14 cellular contexts compared by ENCODE assay signal in genomic region chr12:119198440-119198839, GRCh38. TPM values are rescaled to one million over a fixed set of nuclear protein-coding genes. Genes with fewer than 3 reads are reported as not detected.
"Had no signal": no experiment of that assay in that cellular context is flagged by ENCODE, and none has a peak within 500 bp of the region (broad histone marks: within the 10 kb centered on the region; RNA-seq: fewer than 3 reads in every experiment).

No MANE protein-coding gene starts in this region.

- H3K4me1 Mint-ChIP-seq: activated naive CD8-positive, alpha-beta T cell treated with anti-CD3 and anti-CD28 coated beads for 36 hours; stimulated activated memory B cell treated with anti-CD40 and anti-IgM and Interleukin-4, amounts not matched to agents 10 μg/mL and 1 μg/mL and 100 μg/mL, for 72 hours had no signal

- H3K27me3 ChIP-seq: SJSA1, tibial artery had no signal

- H3K36me3 Mint-ChIP-seq: activated naive CD8-positive, alpha-beta T cell treated with anti-CD3 and anti-CD28 coated beads for 36 hours; stimulated activated memory B cell treated with anti-CD40 and anti-IgM and Interleukin-4, amounts not matched to agents 10 μg/mL and 1 μg/mL and 100 μg/mL, for 72 hours had no signal

- H3K36me3 ChIP-seq: SJSA1 had no signal

- H3K27me3 Mint-ChIP-seq: activated naive CD8-positive, alpha-beta T cell treated with anti-CD3 and anti-CD28 coated beads for 36 hours had no signal

- H3K9me3 ChIP-seq: SJSA1, tibial artery had no signal

- H3K27ac ChIP-seq: SJSA1 had no signal

- H3K4me3 ChIP-seq: SJSA1, tibial artery had no signal

- H3K27ac Mint-ChIP-seq: activated naive CD8-positive, alpha-beta T cell treated with anti-CD3 and anti-CD28 coated beads for 36 hours; nephron; stimulated activated memory B cell treated with anti-CD40 and anti-IgM and Interleukin-4, amounts not matched to agents 10 μg/mL and 1 μg/mL and 100 μg/mL, for 72 hours had no signal

- H3K9me3 Mint-ChIP-seq: activated naive CD8-positive, alpha-beta T cell treated with anti-CD3 and anti-CD28 coated beads for 36 hours; nephron had no signal

- ATAC-seq: stimulated activated memory B cell treated with anti-CD40 and anti-IgM and Interleukin-4, amounts not matched to agents 10 μg/mL and 1 μg/mL and 100 μg/mL, for 72 hours had no signal

- H3K4me1 ChIP-seq: SJSA1 had no signal

- H3K4me3 Mint-ChIP-seq: activated naive CD8-positive, alpha-beta T cell treated with anti-CD3 and anti-CD28 coated beads for 36 hours; nephron; stimulated activated memory B cell treated with anti-CD40 and anti-IgM and Interleukin-4, amounts not matched to agents 10 μg/mL and 1 μg/mL and 100 μg/mL, for 72 hours had no signal

- DNase-seq: activated CD4-positive, alpha-beta T cell treated with anti-CD3 and anti-CD28 coated beads, Interleukin-2, amount 50 U/mL, for 1 hour; activated CD4-positive, CD25-positive, alpha-beta regulatory T cell; activated CD8-positive, alpha-beta memory T cell treated with anti-CD3 and anti-CD28 coated beads for 24 hours; activated naive CD8-positive, alpha-beta T cell treated with anti-CD3 and anti-CD28 coated beads for 36 hours; amygdala; erythroblast; foreskin fibroblast; mesendoderm; SW 1271; tibial artery had no signal

RNA-seq across cellular contexts. Expression of gene HSPB8, which starts 19.7 kb away (rescaled TPM):
- total RNA-seq: activated naive CD8-positive, alpha-beta T cell treated with anti-CD3 and anti-CD28 coated beads for 36 hours; T-helper 2 cell treated with Interferon-gamma antibody and Interleukin-4, amounts not matched to agents 100 ng/mL and 5 ng/mL, for 36 hours had no signal
